In the genomic region with DNA sequence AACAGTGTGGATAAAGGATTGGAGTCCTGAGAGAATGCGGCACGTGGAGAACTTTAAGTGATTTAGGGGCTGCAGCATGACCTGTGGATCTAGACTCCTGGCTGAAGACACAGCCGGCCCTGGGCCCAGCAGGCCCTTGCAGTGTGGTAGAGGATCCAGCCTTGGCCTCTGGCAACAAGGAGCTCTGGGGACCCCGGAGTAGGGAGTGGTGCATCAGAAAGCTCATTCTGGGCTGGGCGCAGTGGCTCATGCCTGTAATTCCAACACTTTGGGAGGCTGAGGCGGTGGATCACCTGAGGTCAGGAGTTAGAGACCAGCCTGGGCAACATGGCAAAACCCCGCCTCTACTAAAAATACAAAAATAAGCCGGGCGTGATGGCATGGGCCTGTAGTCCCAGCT, we compare ENCODE assay signal across 14 cellular contexts.
DNase-seq lines count a peak whose midpoint lies in the region; ATAC-seq and TF ChIP-seq lines count a peak whose summit lies in the region.
"Had no signal": no experiment of that assay in that cellular context is flagged by ENCODE, and none has a peak within 500 bp of the region (broad histone marks: within the 10 kb centered on the region; RNA-seq: fewer than 3 reads in every experiment).

No MANE protein-coding gene starts in this region.

- H3K36me3 Mint-ChIP-seq in chondrocyte (ENCODE audit: low read depth) = no peaks in the 10 kb centered on the region
- H3K36me3 Mint-ChIP-seq: CD8-positive, alpha-beta T cell had no signal

- no peaks in the 10 kb centered on the region for H3K4me1 Mint-ChIP-seq in chondrocyte (ENCODE audit: low read depth)

- no peak for TF ChIP-seq POLR2A in gastroesophageal sphincter (IDR thresholded peaks at IDR 0.05)

- no peak overlapping the region for H3K4me3 Mint-ChIP-seq in chondrocyte (ENCODE audit: unreplicated experiment)
- H3K4me3 Mint-ChIP-seq: CD8-positive, alpha-beta T cell had no signal

- no peak for TF ChIP-seq CTCF in right atrium auricular region (IDR thresholded peaks at IDR 0.05)
- TF ChIP-seq CTCF in chondrocyte (IDR thresholded peaks at IDR 0.05) = no peak
- TF ChIP-seq CTCF in gastroesophageal sphincter (IDR thresholded peaks at IDR 0.05) = no peak

- TF ChIP-seq EP300 in gastroesophageal sphincter (IDR thresholded peaks at IDR 0.05) = no peak

- no peaks in the 10 kb centered on the region for H3K9me3 Mint-ChIP-seq in chondrocyte (ENCODE audit: low read depth)
- H3K9me3 Mint-ChIP-seq: CD8-positive, alpha-beta T cell had no signal

- DNase-seq in cardiac septum (ENCODE audit: low spot score) (peak; percentile 57), right atrium auricular region (ENCODE audit: low spot score) (no peak), chondrocyte (ENCODE audit: low spot score) (peak; percentile 69), posterior vena cava (ENCODE audit: low spot score) (peak; percentile 40), SHP77 treated with DMSO at 0.1 percent for 48 hours (lab: John Stamatoyannopoulos, UW) (no peak), NCI-H2107 (lab: John Stamatoyannopoulos, UW) (no peak)
- DNase-seq: Calu3; CD8-positive, alpha-beta T cell; DMS79 treated with DMSO at 0.1 percent for 48 hours; GF-D8 had no signal

- H3K4me3 ChIP-seq in right atrium auricular region (no peak overlapping the region), gastroesophageal sphincter (no peak overlapping the region)
- H3K4me3 ChIP-seq: BLaER1, HAP-1 had no signal

- H3K36me3 ChIP-seq in right atrium auricular region (no peaks in the 10 kb centered on the region), gastroesophageal sphincter (no peaks in the 10 kb centered on the region)
- H3K36me3 ChIP-seq: BLaER1, HAP-1 had no signal

- ATAC-seq in GM21381 (IDR thresholded peaks at IDR 0.05; ENCODE audit: unreplicated experiment) (no peak), gastroesophageal sphincter (no peak)
- ATAC-seq: CD8-positive, alpha-beta T cell had no signal

- H3K27ac ChIP-seq in right atrium auricular region (no peak overlapping the region), gastroesophageal sphincter (no peak overlapping the region)
- H3K27ac ChIP-seq: BLaER1 had no signal

- H3K9me3 ChIP-seq in right atrium auricular region = no peaks in the 10 kb centered on the region
- peaks cover 0 to 3% (median 0%) of the 10 kb centered on the region in 3 donors for H3K9me3 ChIP-seq in gastroesophageal sphincter
- H3K9me3 ChIP-seq: BLaER1, HAP-1 had no signal

- 96 to 100% methylated on average over 3 to 5 of the region's 9 CpGs for WGBS in gastroesophageal sphincter (ENCODE audit: low coverage in 1 of 2), 2 donors

- H3K27me3 ChIP-seq in right atrium auricular region (no peaks in the 10 kb centered on the region), gastroesophageal sphincter (peaks cover 29% of the 10 kb centered on the region)
- H3K27me3 ChIP-seq: BLaER1 had no signal

- H3K27ac Mint-ChIP-seq in chondrocyte (ENCODE audit: unreplicated experiment) = no peak overlapping the region
- H3K27ac Mint-ChIP-seq: CD8-positive, alpha-beta T cell had no signal

- peaks cover 7% of the 10 kb centered on the region for H3K27me3 Mint-ChIP-seq in chondrocyte (ENCODE audit: low read depth)

- no peaks in the 10 kb centered on the region for H3K4me1 ChIP-seq in right atrium auricular region
- H3K4me1 ChIP-seq in gastroesophageal sphincter = no peaks in the 10 kb centered on the region
- H3K4me1 ChIP-seq: BLaER1, HAP-1 had no signal

- intact Hi-C loops in cardiac septum (cut with DNase I) = no loop called here
- intact Hi-C loops in posterior vena cava (cut with DNase I) = loop anchor here in 1 of 2 donors (10.0 kb wide), 1 partner anchor 1633 kb away; no protein-coding TSS in a partner anchor

Comparison
In these comparisons a context has a peak if more than half of its experiments do, and no peak if none do; other contexts are left out.
1. DNase-seq: peak in cardiac septum (single experiment), chondrocyte (single experiment) and posterior vena cava (single experiment); none in right atrium auricular region (single experiment), SHP77 treated with DMSO at 0.1 percent for 48 hours (single experiment) and NCI-H2107 (single experiment).